Comparison of ENCODE assay signal across 17 cellular contexts in genomic region chr15:77921664-77922063, GRCh38.
DNase-seq lines count a peak whose midpoint lies in the region; ATAC-seq and TF ChIP-seq lines count a peak whose summit lies in the region.
"Had no signal": no experiment of that assay in that cellular context is flagged by ENCODE, and none has a peak within 500 bp of the region (broad histone marks: within the 10 kb centered on the region; RNA-seq: fewer than 3 reads in every experiment).

No MANE protein-coding gene starts in this region.

- CTCF ChIA-PET in activated naive CD4-positive, alpha-beta T cell treated with anti-CD3 and anti-CD28 coated beads for 36 hours (lab: Charles Lee): no interaction called here
- CTCF ChIA-PET in RWPE1 (lab: Yijun Ruan, JAX): no interaction called here

- TF ChIP-seq CTCF in sigmoid colon (IDR thresholded peaks at IDR 0.05) (no peak), upper lobe of right lung (IDR thresholded peaks at IDR 0.05) (no peak), RWPE1 (conservative IDR thresholded peaks at IDR 0.05; ENCODE audit: low read depth) (no peak)

- H3K4me3 ChIP-seq in sigmoid colon (no peak overlapping the region), upper lobe of right lung (no peak overlapping the region)
- H3K4me3 ChIP-seq: A549, GM23248 had no signal

- H3K36me3 Mint-ChIP-seq in activated naive CD4-positive, alpha-beta T cell treated with anti-CD3 and anti-CD28 coated beads for 36 hours (ENCODE audit: low read depth): no peaks in the 10 kb centered on the region

- no peak for ATAC-seq in upper lobe of right lung
- ATAC-seq: A549 had no signal

- 63 to 81% methylated on average over 4 of the region's 4 CpGs for WGBS in sigmoid colon, 2 donors

- TF ChIP-seq POLR2A in sigmoid colon (IDR thresholded peaks at IDR 0.05): no peak

- no peak for TF ChIP-seq EP300 in sigmoid colon (IDR thresholded peaks at IDR 0.05)

- no peak overlapping the region for H3K4me3 Mint-ChIP-seq in activated naive CD4-positive, alpha-beta T cell treated with anti-CD3 and anti-CD28 coated beads for 36 hours
- H3K4me3 Mint-ChIP-seq: CD4-positive, alpha-beta T cell had no signal

- H3K9me3 ChIP-seq in sigmoid colon (no peaks in the 10 kb centered on the region), upper lobe of right lung (no peaks in the 10 kb centered on the region)
- H3K9me3 ChIP-seq: A549, Caco-2 had no signal

- H3K27ac ChIP-seq in sigmoid colon (no peak overlapping the region), upper lobe of right lung (no peak overlapping the region), RWPE1 (no peak overlapping the region)
- H3K27ac ChIP-seq: 22Rv1, A549, C4-2B, GM23248, HL-60 had no signal

- no peaks in the 10 kb centered on the region for H3K4me1 Mint-ChIP-seq in activated naive CD4-positive, alpha-beta T cell treated with anti-CD3 and anti-CD28 coated beads for 36 hours (ENCODE audit: low read depth)

- no peaks in the 10 kb centered on the region for H3K4me1 ChIP-seq in sigmoid colon
- H3K4me1 ChIP-seq in upper lobe of right lung: no peaks in the 10 kb centered on the region
- H3K4me1 ChIP-seq: A549, Caco-2 had no signal

- H3K27ac Mint-ChIP-seq in activated naive CD4-positive, alpha-beta T cell treated with anti-CD3 and anti-CD28 coated beads for 36 hours: no peak overlapping the region
- H3K27ac Mint-ChIP-seq: CD4-positive, alpha-beta T cell had no signal

- peak; percentile 1 for DNase-seq in activated naive CD4-positive, alpha-beta T cell treated with anti-CD3 and anti-CD28 coated beads for 36 hours
- no peak for DNase-seq in activated naive CD4-positive, alpha-beta T cell treated with Interleukin-2 at 50 U/mL for 16 hours
- DNase-seq in ecto neural progenitor cell (ENCODE audit: low spot score): peak; percentile 30
- peak; percentile 34 for DNase-seq in sigmoid colon
- peak; percentile 30 for DNase-seq in upper lobe of right lung
- no peak for DNase-seq in putamen (ENCODE audit: low spot score)
- DNase-seq in RWPE1 (ENCODE audit: low spot score): no peak
- DNase-seq: AML-193; Caco-2; CD4-positive, alpha-beta T cell; GDM1; GM23248; HCEC 1CT had no signal

- H3K27me3 ChIP-seq in sigmoid colon (no peaks in the 10 kb centered on the region), upper lobe of right lung (no peaks in the 10 kb centered on the region)

- no peaks in the 10 kb centered on the region for H3K27me3 Mint-ChIP-seq in activated naive CD4-positive, alpha-beta T cell treated with anti-CD3 and anti-CD28 coated beads for 36 hours (ENCODE audit: low read depth)

- H3K36me3 ChIP-seq in sigmoid colon (no peaks in the 10 kb centered on the region), upper lobe of right lung (no peaks in the 10 kb centered on the region)

- intact Hi-C loops in activated naive CD4-positive, alpha-beta T cell treated with anti-CD3 and anti-CD28 coated beads for 36 hours (cut with micrococcal nuclease): no loop called here
- intact Hi-C loops in sigmoid colon (cut with DNase I): no loop called here
- intact Hi-C loops in upper lobe of right lung (cut with DNase I): no loop called here

- POLR2A ChIA-PET in RWPE1 (lab: Yijun Ruan, JAX; ENCODE audit: low non-redundant PET): no interaction called here

- H3K9me3 Mint-ChIP-seq in activated naive CD4-positive, alpha-beta T cell treated with anti-CD3 and anti-CD28 coated beads for 36 hours: no peaks in the 10 kb centered on the region
- H3K9me3 Mint-ChIP-seq: CD4-positive, alpha-beta T cell had no signal

Comparison
In these comparisons a context has a peak if more than half of its experiments do, and no peak if none do; other contexts are left out.
1. DNase-seq: peak in activated naive CD4-positive, alpha-beta T cell treated with anti-CD3 and anti-CD28 coated beads for 36 hours (single experiment), ecto neural progenitor cell (single experiment), sigmoid colon (single experiment) and upper lobe of right lung (single experiment); none in activated naive CD4-positive, alpha-beta T cell treated with Interleukin-2 at 50 U/mL for 16 hours (single experiment), putamen (single experiment) and RWPE1 (single experiment).